8 cellular contexts compared by ENCODE assay signal in genomic region chr20:19889011-19889953, GRCh38.
DNase-seq lines count a peak whose midpoint lies in the region; ATAC-seq and TF ChIP-seq lines count a peak whose summit lies in the region.

No MANE protein-coding gene starts in this region.

- H3K9ac ChIP-seq in GM23248, result peak overlapping the region; percentile 73
- peak overlapping the region; percentile 61 for H3K9ac ChIP-seq in skeletal muscle satellite cell (ENCODE audit: low read depth, low read length)

- no peaks in the 10 kb centered on the region for H3K9me2 ChIP-seq in GM23248 (ENCODE audit: insufficient read depth)

- H3K27ac ChIP-seq in GM23248 (peak overlapping the region; percentile 87), ascending aorta (peak overlapping the region; percentile 87 to 90)

- in situ Hi-C loops in GM23248 (cut with MboI), result no loop called here

- H3K4me3 ChIP-seq in GM23248 (peak overlapping the region; percentile 66), ascending aorta (peak overlapping the region; percentile 54 to 55), skeletal muscle satellite cell (ENCODE audit: low read length) (peak overlapping the region; percentile 58)

- no peaks in the 10 kb centered on the region for H4K20me1 ChIP-seq in GM23248 (ENCODE audit: insufficient read depth)

- no peaks in the 10 kb centered on the region for H3K79me2 ChIP-seq in GM23248 (ENCODE audit: insufficient read depth)

- H3K27me3 ChIP-seq in GM23248 (replicated peaks; ENCODE audit: insufficient read depth), result no peaks in the 10 kb centered on the region
- H3K27me3 ChIP-seq in ascending aorta, result no peaks in the 10 kb centered on the region
- H3K27me3 ChIP-seq in skeletal muscle satellite cell (ENCODE audit: control insufficient read depth, insufficient read depth, low read length), result no peaks in the 10 kb centered on the region

- peak overlapping the region; percentile 60 for H2AFZ ChIP-seq in GM23248

- H3K4me2 ChIP-seq in GM23248 (ENCODE audit: unreplicated experiment), result peak overlapping the region; percentile 85
- H3K4me2 ChIP-seq in skeletal muscle satellite cell (ENCODE audit: low read length), result peak overlapping the region; percentile 79

- DNase-seq in GM23248 (peak; percentile 81), ascending aorta (ENCODE audit: low spot score in 2 of 2) (peak in 1 of 2 donors; percentile 71), hippocampal formation (lab: John Stamatoyannopoulos, UW) (peak; percentile 52 to 64), left lobe of liver (ENCODE audit: low spot score) (no peak), SK-N-DZ (ENCODE audit: low spot score) (no peak)
- DNase-seq in effector CD4-positive, alpha-beta T cell, result no peak
- DNase-seq in activated CD4-positive, CD25-positive, alpha-beta regulatory T cell (lab: John Stamatoyannopoulos, UW), result no peak

- no peak for ATAC-seq in left lobe of liver

- intact Hi-C loops in ascending aorta (cut with DNase I), result loop anchor here (5.0 to 10.0 kb wide), 6 partner anchors 56 to 197 kb away; partner anchors contain the start of gene RIN2

- peaks cover 44% of the 10 kb centered on the region for H3K4me1 ChIP-seq in GM23248 (ENCODE audit: insufficient read depth)
- peaks cover 2 to 43% of the 10 kb centered on the region in 2 donors for H3K4me1 ChIP-seq in ascending aorta
- peaks cover 26% of the 10 kb centered on the region for H3K4me1 ChIP-seq in skeletal muscle satellite cell (ENCODE audit: control insufficient read depth, insufficient read depth, low read length)

- peaks cover 47% of the 10 kb centered on the region for H3F3A ChIP-seq in GM23248 (ENCODE audit: insufficient read depth)

- H3K9me3 ChIP-seq in GM23248 (ENCODE audit: low read depth) (no peaks in the 10 kb centered on the region), ascending aorta (no peaks in the 10 kb centered on the region), skeletal muscle satellite cell (replicated peaks; ENCODE audit: low read length) (no peaks in the 10 kb centered on the region)

- H3K36me3 ChIP-seq in GM23248 (ENCODE audit: low read depth) (no peaks in the 10 kb centered on the region), ascending aorta (peaks cover 0 to 5% of the 10 kb centered on the region in 2 donors), skeletal muscle satellite cell (ENCODE audit: insufficient read depth, low read length) (no peaks in the 10 kb centered on the region)

- TF ChIP-seq CTCF in ascending aorta (IDR thresholded peaks at IDR 0.05), result no peak

- whole genome bisulfite sequencing in GM23248 (ENCODE audit: low coverage in 1 of 2, low lambda C conversion rate in 2 of 2, missing lambda C conversion rate in 2 of 2), 2 experiments, result 11% methylated on average over 21 of the region's 21 CpGs

Comparison
In these comparisons a context has a peak if more than half of its experiments do, and no peak if none do; other contexts are left out.
1. DNase-seq: peak in GM23248 (single experiment) and hippocampal formation (2 of 2); none in effector CD4-positive, alpha-beta T cell (single experiment), activated CD4-positive, CD25-positive, alpha-beta regulatory T cell (0 of 4), left lobe of liver (single experiment) and SK-N-DZ (single experiment).
2. Peak in every context shown above with its lines, with median percentiles within 50 percentile points of each other: H3K4me3 ChIP-seq.